27 cellular contexts compared by ENCODE assay signal in genomic region chr1:37420461-37420860, GRCh38.
"Had no signal": no experiment of that assay in that cellular context is flagged by ENCODE, and none has a peak within 500 bp of the region (broad histone marks: within the 10 kb centered on the region; RNA-seq: fewer than 3 reads in every experiment).

No MANE protein-coding gene starts in this region.

- H3K36me3 ChIP-seq: breast epithelium, MG63, SJCRH30 had no signal

- H3K9me2 ChIP-seq: SK-N-SH had no signal

- H3K27me3 ChIP-seq: body of pancreas, breast epithelium, MG63 had no signal

- H2AFZ ChIP-seq: PC-9 had no signal

- H3K4me3 ChIP-seq: body of pancreas, breast epithelium, K562, MG63, PC-9, SJCRH30 had no signal

- H3K9me3 ChIP-seq: body of pancreas, breast epithelium, MG63, SJCRH30, SK-N-SH had no signal

- ATAC-seq: activated CD4-positive, alpha-beta T cell treated with anti-CD3 and anti-CD28 coated beads for 36 hours; activated CD4-positive, CD25-positive, alpha-beta regulatory T cell treated with anti-CD3 and anti-CD28 coated beads, Interleukin-2, amount 50 U/mL, for 24 hours; activated CD8-positive, alpha-beta T cell treated with anti-CD3 and anti-CD28 coated beads, Interleukin-2, amount 10 ng/mL, durations not matched to agents 7 days and 5 days; body of pancreas; K562; WTC11 had no signal

- H3K4me1 ChIP-seq: body of pancreas, breast epithelium, SJCRH30 had no signal

- DNase-seq: activated CD4-positive, alpha-beta T cell treated with anti-CD3 and anti-CD28 coated beads for 36 hours; activated CD4-positive, alpha-beta T cell treated with anti-CD3 and anti-CD28 coated beads, Interleukin-2, amount 10 ng/mL, durations not matched to agents 7 days and 5 days; activated CD4-positive, alpha-beta T cell treated with anti-CD3 and anti-CD28 coated beads, Interleukin-2, amount 50 U/mL, for 48 hours; activated CD8-positive, alpha-beta T cell treated with anti-CD3 and anti-CD28 coated beads, Interleukin-2, amount 10 ng/mL, durations not matched to agents 7 days and 5 days; activated gamma-delta T cell; activated naive CD4-positive, alpha-beta T cell treated with Interleukin-2 at 50 U/mL for 16 hours; activated naive CD8-positive, alpha-beta T cell treated with anti-CD3 and anti-CD28 coated beads, Interleukin-2, amount 10 ng/mL, durations not matched to agents 7 days and 5 days; activated T-cell treated with anti-CD3 and anti-CD28 coated beads, Interleukin-2, amount 50 U/mL, for 24 hours; body of pancreas; caudate nucleus; MG63; NCI-H1048; NCI-H1436 treated with DMSO at 0.1 percent for 48 hours; NCI-H1694 treated with DMSO at 0.1 percent for 48 hours; NCI-H2029; NCI-H510A; NCI-H526; NCI-H748 treated with DMSO at 0.1 percent for 48 hours; PC-9; Right ventricle myocardium superior; SJCRH30; SK-N-SH had no signal

- H3K9ac ChIP-seq: SK-N-SH had no signal

- H3K4me2 ChIP-seq: PC-9, SK-N-SH had no signal

- H3K27ac ChIP-seq: body of pancreas, breast epithelium, PC-9, RWPE1, SJCRH30 had no signal
